Comparison of ENCODE assay signal across 9 cellular contexts in the genomic region with DNA sequence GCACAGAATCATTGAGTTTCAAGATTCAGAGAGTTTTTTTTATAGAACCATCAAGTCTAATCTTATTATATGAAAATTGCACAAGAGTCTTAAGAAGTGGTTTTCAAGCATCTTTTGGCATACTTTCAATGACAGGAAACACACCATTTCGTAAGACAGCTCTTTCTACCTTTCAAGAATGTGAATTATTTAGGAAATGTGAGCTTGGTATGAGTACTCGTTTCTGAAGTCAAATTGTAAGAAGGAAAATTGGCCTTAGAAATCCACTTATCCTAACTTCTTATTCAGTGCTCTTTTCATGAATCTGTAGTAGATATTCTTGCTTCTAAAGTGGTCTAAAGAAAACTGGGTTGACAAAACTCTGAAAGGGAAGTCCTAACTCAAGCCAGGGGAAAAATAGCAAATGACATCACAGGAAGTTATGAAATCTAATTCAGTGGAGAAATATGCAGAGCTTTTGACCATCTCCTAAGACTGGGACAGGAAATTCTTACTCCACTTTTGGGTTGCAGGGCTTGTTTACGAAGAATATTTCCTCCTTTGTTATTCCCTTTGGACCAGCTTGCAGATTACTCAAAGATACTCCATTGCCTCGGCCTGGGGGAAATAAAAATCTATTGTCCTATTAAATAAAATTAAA. TPM values are rescaled to one million over a fixed set of nuclear protein-coding genes. Genes with fewer than 3 reads are reported as not detected.
DNase-seq lines count a peak whose midpoint lies in the region; ATAC-seq and TF ChIP-seq lines count a peak whose summit lies in the region.
"Had no signal": no experiment of that assay in that cellular context is flagged by ENCODE, and none has a peak within 500 bp of the region (broad histone marks: within the 10 kb centered on the region; RNA-seq: fewer than 3 reads in every experiment).

No MANE protein-coding gene starts in this region.

- POLR2A ChIA-PET in activated CD8-positive, alpha-beta T cell treated with anti-CD3 and anti-CD28 coated beads, Interleukin-2, amount 10 ng/mL, durations not matched to agents 7 days and 5 days (lab: Charles Lee), result interaction anchor here (1.0 kb wide), 1 partner anchor 40 kb away, joined by 3 read pairs; no protein-coding TSS in a partner anchor

- H2AFZ ChIP-seq in Karpas-422 (ENCODE audit: low read length), result peak overlapping the region; percentile 33

- H3K79me2 ChIP-seq in Karpas-422 (ENCODE audit: low read length), result no peaks in the 10 kb centered on the region

- no peak overlapping the region for H3K4me3 Mint-ChIP-seq in activated CD8-positive, alpha-beta T cell treated with anti-CD3 and anti-CD28 coated beads, Interleukin-2, amount 10 ng/mL, durations not matched to agents 7 days and 5 days

- TF ChIP-seq EP300 in tibial nerve (IDR thresholded peaks at IDR 0.05), result peak; percentile 80 to 83

- H3K27ac ChIP-seq in Karpas-422 (ENCODE audit: low read length) (no peak overlapping the region), brain microvascular endothelial cell (peak overlapping the region; percentile 54), left lung (peak overlapping the region; percentile 73 to 81), tibial nerve (peak overlapping the region; percentile 37 to 90 (median 68))

- H3K36me3 Mint-ChIP-seq in activated CD8-positive, alpha-beta T cell treated with anti-CD3 and anti-CD28 coated beads, Interleukin-2, amount 10 ng/mL, durations not matched to agents 7 days and 5 days (ENCODE audit: low read depth), result no peaks in the 10 kb centered on the region

- no peak for TF ChIP-seq POLR2A in tibial nerve (IDR thresholded peaks at IDR 0.05)

- no peak for TF ChIP-seq CTCF in brain microvascular endothelial cell (IDR thresholded peaks at IDR 0.05; ENCODE audit: low read depth, low read length, missing control alignments)
- TF ChIP-seq CTCF in left lung (IDR thresholded peaks at IDR 0.05), result no peak
- TF ChIP-seq CTCF in tibial nerve (IDR thresholded peaks at IDR 0.05), result no peak

- peaks cover 3% of the 10 kb centered on the region for H3K4me1 Mint-ChIP-seq in activated CD8-positive, alpha-beta T cell treated with anti-CD3 and anti-CD28 coated beads, Interleukin-2, amount 10 ng/mL, durations not matched to agents 7 days and 5 days (ENCODE audit: low read depth)

- CTCF ChIA-PET in activated CD8-positive, alpha-beta T cell treated with anti-CD3 and anti-CD28 coated beads, Interleukin-2, amount 10 ng/mL, durations not matched to agents 7 days and 5 days (lab: Charles Lee), result no interaction called here

- H3K27me3 ChIP-seq in Karpas-422 (ENCODE audit: low read length), result no peaks in the 10 kb centered on the region
- H3K27me3 ChIP-seq in brain microvascular endothelial cell (replicated peaks), result no peaks in the 10 kb centered on the region
- no peaks in the 10 kb centered on the region for H3K27me3 ChIP-seq in left lung
- no peaks in the 10 kb centered on the region for H3K27me3 ChIP-seq in tibial nerve

- DNase-seq in Karpas-422 (peak; percentile 49), brain microvascular endothelial cell (peak; percentile 43), left lung (no peak), tibial nerve (ENCODE audit: low spot score in 2 of 2) (peak in 1 of 2 donors; percentile 25), inferior parietal cortex (ENCODE audit: extremely low spot score) (no peak), NCI-H128 (lab: John Stamatoyannopoulos, UW; ENCODE audit: unreplicated experiment) (no peak)
- no peak for DNase-seq in activated CD8-positive, alpha-beta T cell treated with anti-CD3 and anti-CD28 coated beads, Interleukin-2, amount 10 ng/mL, durations not matched to agents 7 days and 5 days
- DNase-seq in stimulated activated CD4-positive, alpha-beta T cell treated with anti-CD3 and anti-CD28 coated beads, Interleukin-12 subunit alpha, Interleukin-12 subunit beta, amount 100 ng/mL, for 4 hours, result no peak
- DNase-seq: NCI-H345 had no signal

- H3K27ac Mint-ChIP-seq in activated CD8-positive, alpha-beta T cell treated with anti-CD3 and anti-CD28 coated beads, Interleukin-2, amount 10 ng/mL, durations not matched to agents 7 days and 5 days, result no peak overlapping the region

- peak; percentile 75 for ATAC-seq in left lung
- no peak for ATAC-seq in activated CD8-positive, alpha-beta T cell treated with anti-CD3 and anti-CD28 coated beads, Interleukin-2, amount 10 ng/mL, durations not matched to agents 7 days and 5 days

- no peaks in the 10 kb centered on the region for H3K9me2 ChIP-seq in Karpas-422 (replicated peaks; ENCODE audit: insufficient read depth, low read length)

- H3K9ac ChIP-seq in Karpas-422 (ENCODE audit: low read length), result no peak overlapping the region

- H3K36me3 ChIP-seq in Karpas-422 (ENCODE audit: insufficient read depth, low read length), result no peaks in the 10 kb centered on the region
- H3K36me3 ChIP-seq in brain microvascular endothelial cell (replicated peaks), result no peaks in the 10 kb centered on the region
- no peaks in the 10 kb centered on the region for H3K36me3 ChIP-seq in left lung
- no peaks in the 10 kb centered on the region for H3K36me3 ChIP-seq in tibial nerve

- 14 to 18% methylated on average over 4 of the region's 4 CpGs for WGBS in tibial nerve, 2 donors

- intact Hi-C loops in left lung (cut with DNase I), result no loop called here

- H3K4me1 ChIP-seq in Karpas-422 (ENCODE audit: low read length) (peaks cover 36% of the 10 kb centered on the region), left lung (peaks cover 9 to 52% of the 10 kb centered on the region in 2 donors), tibial nerve (peaks cover 0 to 43% (median 14%) of the 10 kb centered on the region in 4 donors)

- in situ Hi-C loops in brain microvascular endothelial cell (cut with HindIII; ENCODE audit: low pct_ligation_motif_present, low sequenced_read_pairs), result no loop called here

- H3K27me3 Mint-ChIP-seq in activated CD8-positive, alpha-beta T cell treated with anti-CD3 and anti-CD28 coated beads, Interleukin-2, amount 10 ng/mL, durations not matched to agents 7 days and 5 days (ENCODE audit: low read depth), result peaks cover 3% of the 10 kb centered on the region

- no peak overlapping the region for H3K4me2 ChIP-seq in Karpas-422 (ENCODE audit: low read depth, low read length, poor library complexity, severe bottlenecking)

- H3K4me3 ChIP-seq in Karpas-422 (ENCODE audit: low read length), result no peak overlapping the region
- H3K4me3 ChIP-seq in brain microvascular endothelial cell (ENCODE audit: low read depth, low read length), result no peak overlapping the region
- no peak overlapping the region for H3K4me3 ChIP-seq in left lung
- H3K4me3 ChIP-seq in tibial nerve, result no peak overlapping the region

- H4K20me1 ChIP-seq in Karpas-422 (ENCODE audit: insufficient read depth, low read depth, low read length), result no peaks in the 10 kb centered on the region

- H3K9me3 Mint-ChIP-seq in activated CD8-positive, alpha-beta T cell treated with anti-CD3 and anti-CD28 coated beads, Interleukin-2, amount 10 ng/mL, durations not matched to agents 7 days and 5 days (ENCODE audit: insufficient read depth), result no peaks in the 10 kb centered on the region

- H3K9me3 ChIP-seq in Karpas-422 (ENCODE audit: low read length) (no peaks in the 10 kb centered on the region), left lung (peaks cover 0 to 6% of the 10 kb centered on the region in 2 donors), tibial nerve (peaks cover 0 to 3% (median 0%) of the 10 kb centered on the region in 4 donors)

RNA-seq across cellular contexts. Expression of gene OGFRL1, which starts 38.4 kb away (rescaled TPM):
- total RNA-seq in Karpas-422 (2014; rRNA removed; shearing (Covaris generic); ENCODE audit: low replicate concordance), result 31.0 and 59.9 TPM in 2 replicates
- total RNA-seq in left lung (10 to 100 TPM; 21.0 to 28.9 TPM), tibial nerve (100 to 1,000 TPM in 2 of 4 donors, 10 to 100 TPM in 2; 76.5 to 130 (median 92.2) TPM)
- total RNA-seq in activated CD8-positive, alpha-beta T cell treated with anti-CD3 and anti-CD28 coated beads, Interleukin-2, amount 10 ng/mL, durations not matched to agents 7 days and 5 days, result 1 to 10 TPM; 8.4 to 8.8 TPM

Comparison
In these comparisons a context has a peak if more than half of its experiments do, and no peak if none do; other contexts are left out.
1. DNase-seq: peak in Karpas-422 (single experiment) and brain microvascular endothelial cell (single experiment); none in left lung (0 of 2), activated CD8-positive, alpha-beta T cell treated with anti-CD3 and anti-CD28 coated beads, Interleukin-2, amount 10 ng/mL, durations not matched to agents 7 days and 5 days (single experiment), inferior parietal cortex (single experiment), NCI-H128 (single experiment) and stimulated activated CD4-positive, alpha-beta T cell treated with anti-CD3 and anti-CD28 coated beads, Interleukin-12 subunit alpha, Interleukin-12 subunit beta, amount 100 ng/mL, for 4 hours (single experiment).